ENCODE assay signal across 8 cellular contexts in the genomic region with DNA sequence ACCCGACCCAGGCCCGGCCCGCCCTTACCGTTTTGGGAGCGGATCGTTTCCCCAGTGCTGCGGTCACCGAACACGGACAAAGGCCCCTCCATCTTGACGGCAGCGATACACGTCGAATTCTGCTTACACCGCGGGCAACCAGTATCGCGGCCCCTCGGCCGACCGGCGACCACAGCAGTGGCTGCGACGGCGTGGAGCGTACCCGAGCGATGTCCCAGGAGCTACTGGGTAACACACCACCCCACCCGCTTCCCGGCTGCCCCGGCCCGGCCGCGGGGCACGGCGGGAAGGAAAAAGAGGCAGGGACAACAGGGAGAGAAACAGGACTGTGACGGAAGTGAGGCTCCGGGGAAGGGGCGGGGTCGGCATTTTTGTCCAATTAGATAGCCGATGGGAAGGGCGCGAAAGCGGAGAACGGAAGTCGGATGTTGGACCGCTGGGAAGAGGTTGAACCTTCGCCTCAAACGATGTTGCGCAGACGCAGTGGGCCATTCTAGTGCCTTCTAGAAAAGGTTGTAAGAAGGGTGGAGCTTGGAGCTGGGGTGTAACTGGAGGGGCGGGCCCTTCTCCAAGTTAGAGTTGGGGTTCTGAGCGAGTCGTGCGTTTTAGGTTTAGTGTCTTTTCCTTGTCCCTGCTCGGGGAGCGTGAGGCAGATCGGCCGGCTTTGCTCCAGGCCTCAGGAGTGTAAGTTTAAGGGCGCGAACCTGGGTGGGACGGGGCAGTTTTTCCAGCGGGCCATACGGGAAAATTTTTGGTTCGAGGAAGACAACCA. TPM values are rescaled to one million over a fixed set of nuclear protein-coding genes. Genes with fewer than 3 reads are reported as not detected.
DNase-seq lines count a peak whose midpoint lies in the region; ATAC-seq and FAIRE-seq lines count a peak whose summit lies in the region.

A gene (minus strand): TSS at position 226 of the 772 bp plus-strand sequence. CDS start 134 bp downstream, at position 92.

- peaks cover 11 to 42% of the 10 kb centered on the region in 2 donors for H3K36me3 Mint-ChIP-seq in activated T-cell treated with anti-CD3 and anti-CD28 coated beads, Interleukin-2, amount 50 U/mL, for 72 hours (ENCODE audit: insufficient read depth in 2 of 2)

- H3K4me1 ChIP-seq in muscle layer of colon (ENCODE audit: insufficient read depth, low read length): peaks cover 39% of the 10 kb centered on the region

- ATAC-seq in GM21786 (IDR thresholded peaks at IDR 0.05; ENCODE audit: unreplicated experiment) (peak; percentile 68), esophagus mucosa (peak; percentile 95)
- ATAC-seq in activated T-cell treated with anti-CD3 and anti-CD28 coated beads, Interleukin-2, amount 50 U/mL, for 72 hours (replicated peaks in 1 of 2): peak; percentile 85 to 86

- peak within 1 kb of the TSS; percentile 96 to 100 for H3K4me3 Mint-ChIP-seq in activated T-cell treated with anti-CD3 and anti-CD28 coated beads, Interleukin-2, amount 50 U/mL, for 72 hours

- peak; percentile 99 for DNase-seq in DMS79 (lab: John Stamatoyannopoulos, UW)
- DNase-seq in RCC 7860 (ENCODE audit: low spot score): peak; percentile 96
- DNase-seq in activated T-cell treated with anti-CD3 and anti-CD28 coated beads, Interleukin-2, amount 50 U/mL, for 72 hours: peak; percentile 98 to 99
- peak; percentile 99 for DNase-seq in stimulated activated CD8-positive, alpha-beta memory T cell treated with anti-CD3 and anti-CD28 coated beads, Interleukin-7, amount 100 ng/mL, for 24 hours (ENCODE audit: low read depth)

- no peaks in the 10 kb centered on the region for H3K27me3 Mint-ChIP-seq in activated T-cell treated with anti-CD3 and anti-CD28 coated beads, Interleukin-2, amount 50 U/mL, for 72 hours (ENCODE audit: low read depth)

- H3K4me3 ChIP-seq in muscle layer of colon (ENCODE audit: low read depth in 1 of 2, low read length in 2 of 2): peak within 1 kb of the TSS; percentile 90 to 100

- H3K27me3 ChIP-seq in muscle layer of colon (ENCODE audit: control insufficient read depth in 1 of 2, insufficient read depth in 2 of 2, low read length in 2 of 2): no peaks in the 10 kb centered on the region

- H3K27ac Mint-ChIP-seq in activated T-cell treated with anti-CD3 and anti-CD28 coated beads, Interleukin-2, amount 50 U/mL, for 72 hours: peak within 1 kb of the TSS; percentile 97

- no peaks in the 10 kb centered on the region for H3K9me3 Mint-ChIP-seq in activated T-cell treated with anti-CD3 and anti-CD28 coated beads, Interleukin-2, amount 50 U/mL, for 72 hours

- H3K27ac ChIP-seq in KOPT-K1 (ENCODE audit: low read depth, low read length, poor library complexity, severe bottlenecking) (peak within 1 kb of the TSS; percentile 92), muscle layer of colon (ENCODE audit: low read depth, low read length) (peak within 1 kb of the TSS; percentile 90)

- no peaks in the 10 kb centered on the region for H3K9me3 ChIP-seq in KOPT-K1 (ENCODE audit: insufficient read depth, low read length, poor library complexity, severe bottlenecking)
- H3K9me3 ChIP-seq in muscle layer of colon (ENCODE audit: low read length): no peaks in the 10 kb centered on the region

- FAIRE-seq in RCC 7860 (lab: Jason Lieb, UNC): peak; percentile 86

- peaks cover 71% of the 10 kb centered on the region for H3K4me1 Mint-ChIP-seq in activated T-cell treated with anti-CD3 and anti-CD28 coated beads, Interleukin-2, amount 50 U/mL, for 72 hours (ENCODE audit: low read depth)

- H3K9ac ChIP-seq in muscle layer of colon (ENCODE audit: low read length): peak within 1 kb of the TSS; percentile 97

- H3K36me3 ChIP-seq in KOPT-K1 (ENCODE audit: insufficient read depth, low read length) (peaks cover 70% of the 10 kb centered on the region), muscle layer of colon (ENCODE audit: insufficient read depth, low read length) (peaks cover 24% of the 10 kb centered on the region)

RNA-seq across cellular contexts. Expression of the gene that starts here (rescaled TPM):
- 100 to 1,000 TPM; 267 to 291 TPM for total RNA-seq in activated T-cell treated with anti-CD3 and anti-CD28 coated beads, Interleukin-2, amount 50 U/mL, for 72 hours
- 120 TPM for total RNA-seq in esophagus mucosa

Comparison
In these comparisons a context has a peak if more than half of its experiments do, and no peak if none do; other contexts are left out.
1. Peak in every context shown above with its lines: DNase-seq, ATAC-seq, H3K4me3 ChIP-seq and H3K27ac ChIP-seq.